Comparison of ENCODE assay signal across 8 cellular contexts in the genomic region with DNA sequence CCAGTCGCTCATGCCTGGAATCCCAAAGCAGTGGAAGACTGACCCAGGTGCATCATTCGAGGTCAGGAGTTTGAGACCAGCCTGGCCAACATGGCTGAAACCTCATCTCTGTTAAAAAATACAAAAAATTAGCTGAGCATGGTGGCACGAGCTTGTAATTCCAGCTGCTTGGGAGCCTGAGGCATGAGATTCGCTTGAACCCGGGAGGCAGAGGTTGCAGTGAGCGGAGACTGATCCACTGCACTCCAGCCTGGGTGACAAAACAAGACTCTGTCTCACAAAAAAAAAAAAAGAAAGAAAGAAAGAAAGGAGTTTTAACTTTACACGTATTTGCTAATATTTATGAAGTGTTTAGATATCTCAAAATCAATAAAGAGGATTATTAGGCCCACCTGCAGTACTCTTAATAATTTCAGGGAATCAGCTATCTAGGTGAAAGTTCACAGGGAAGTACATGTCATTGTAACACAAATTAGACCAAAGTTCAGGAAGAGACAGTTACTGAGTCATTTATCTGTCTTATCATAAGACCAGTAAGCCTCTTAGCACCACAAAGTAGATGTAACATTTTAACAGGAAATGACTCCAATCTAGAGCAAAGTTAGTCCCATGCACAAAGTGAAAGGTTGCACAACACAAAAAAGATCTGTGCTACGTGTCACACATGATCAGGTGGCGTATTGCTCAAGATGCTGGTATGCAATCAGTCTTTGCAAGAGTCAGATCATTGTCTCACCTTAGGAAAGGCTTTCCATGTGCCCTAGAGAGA. TPM values are rescaled to one million over a fixed set of nuclear protein-coding genes. Genes with fewer than 3 reads are reported as not detected.
DNase-seq lines count a peak whose midpoint lies in the region; ATAC-seq and TF ChIP-seq lines count a peak whose summit lies in the region.

No MANE protein-coding gene starts in this region.

- H3K4me1 ChIP-seq in mesendoderm (ENCODE audit: control insufficient read depth, low read depth, low read length) (no peaks in the 10 kb centered on the region), upper lobe of right lung (peaks cover 15% of the 10 kb centered on the region)

- H3K27ac Mint-ChIP-seq in osteocyte (ENCODE audit: unreplicated experiment), result no peak overlapping the region

- CTCF ChIA-PET in AG04449 (lab: Yijun Ruan, JAX), result interaction anchor here (1.0 to 4.4 kb wide), 2 partner anchors 13 to 76 kb away, joined by 5 to 25 read pairs; no protein-coding TSS in a partner anchor

- H2BK120ac ChIP-seq in mesendoderm (ENCODE audit: low read depth, low read length), result no peak overlapping the region

- H3K9me3 ChIP-seq in upper lobe of right lung, result no peaks in the 10 kb centered on the region

- no peak overlapping the region for H3K18ac ChIP-seq in mesendoderm (ENCODE audit: low read length)

- no peaks in the 10 kb centered on the region for H3K27me3 ChIP-seq in mesendoderm (ENCODE audit: insufficient read depth, low read length, poor library complexity)
- H3K27me3 ChIP-seq in upper lobe of right lung, result no peaks in the 10 kb centered on the region

- no peak overlapping the region for H3K4me2 ChIP-seq in mesendoderm (ENCODE audit: low read length)

- intact Hi-C loops in upper lobe of right lung (cut with DNase I), result no loop called here

- peaks cover 7% of the 10 kb centered on the region for H3K4me1 Mint-ChIP-seq in osteocyte (ENCODE audit: unreplicated experiment)

- no peak overlapping the region for H3K27ac ChIP-seq in mesendoderm (ENCODE audit: low read depth, low read length)
- peak overlapping the region; percentile 75 for H3K27ac ChIP-seq in upper lobe of right lung

- DNase-seq in AG04449 (ENCODE audit: low read depth, low spot score), result peak; percentile 96
- peak; percentile 28 to 69 for DNase-seq in SW 1271 (lab: John Stamatoyannopoulos, UW)
- peak; percentile 97 to 98 for DNase-seq in cardiac fibroblast (ENCODE audit: low read depth in 2 of 2)
- DNase-seq in mesendoderm, result peak; percentile 62
- DNase-seq in upper lobe of right lung, result no peak
- no peak for DNase-seq in osteocyte (ENCODE audit: extremely low spot score, unreplicated experiment)

- H3K56ac ChIP-seq in mesendoderm (ENCODE audit: low read length), result no peak overlapping the region

- H3K4me3 ChIP-seq in AG04449 (ENCODE audit: low read depth, low read length) (no peak overlapping the region), cardiac fibroblast (replicated peaks in 1 of 2; ENCODE audit: low read depth in 2 of 2, low read length in 2 of 2) (no peak overlapping the region), mesendoderm (ENCODE audit: low read length) (no peak overlapping the region), upper lobe of right lung (no peak overlapping the region)

- no peak for TF ChIP-seq CTCF in AG04449 (IDR thresholded peaks at IDR 0.05; ENCODE audit: insufficient read depth, low read length, missing control alignments)
- TF ChIP-seq CTCF in cardiac fibroblast (IDR thresholded peaks at IDR 0.05; ENCODE audit: low read depth, low read length), result no peak
- TF ChIP-seq CTCF in upper lobe of right lung (IDR thresholded peaks at IDR 0.05), result no peak
- no peak for TF ChIP-seq CTCF in osteocyte (IDR thresholded peaks at IDR 0.05)

- H2BK15ac ChIP-seq in mesendoderm (replicated peaks; ENCODE audit: low read depth), result no peak overlapping the region

- H3K36me3 ChIP-seq in mesendoderm (ENCODE audit: control insufficient read depth, insufficient read depth, low read length) (no peaks in the 10 kb centered on the region), upper lobe of right lung (no peaks in the 10 kb centered on the region)

- no CpG with 5 or more reads among the region's 9 CpGs for WGBS in mesendoderm (ENCODE audit: extremely low coverage, insufficient coverage, low lambda C conversion rate)

- H4K5ac ChIP-seq in mesendoderm (ENCODE audit: low read length), result no peak overlapping the region

- no peak overlapping the region for H2AK5ac ChIP-seq in mesendoderm (ENCODE audit: low read length)

- no peak overlapping the region for H3K4ac ChIP-seq in mesendoderm (ENCODE audit: low read depth, low read length)

- ATAC-seq in GM18868 (IDR thresholded peaks at IDR 0.05; ENCODE audit: unreplicated experiment) (peak; percentile 91), HG03378 (IDR thresholded peaks at IDR 0.05; ENCODE audit: unreplicated experiment) (peak; percentile 97), upper lobe of right lung (peak; percentile 91)

- no peaks in the 10 kb centered on the region for H3K79me1 ChIP-seq in mesendoderm (ENCODE audit: low read length)

- H3K4me3 Mint-ChIP-seq in osteocyte (ENCODE audit: unreplicated experiment), result no peak overlapping the region

- no peak overlapping the region for H2BK5ac ChIP-seq in mesendoderm (ENCODE audit: low read length)

- H4K8ac ChIP-seq in mesendoderm (ENCODE audit: low read depth, low read length), result no peak overlapping the region

- H3K23ac ChIP-seq in mesendoderm (ENCODE audit: low read length), result no peak overlapping the region

- H3K9me3 Mint-ChIP-seq in osteocyte (ENCODE audit: unreplicated experiment), result no peaks in the 10 kb centered on the region

- no peak overlapping the region for H3K9ac ChIP-seq in mesendoderm (ENCODE audit: low read length)

- no peaks in the 10 kb centered on the region for H3K36me3 Mint-ChIP-seq in osteocyte (ENCODE audit: unreplicated experiment)

- POLR2A ChIA-PET in AG04449 (lab: Yijun Ruan, JAX), result no interaction called here

- H3K27me3 Mint-ChIP-seq in osteocyte (ENCODE audit: unreplicated experiment), result no peaks in the 10 kb centered on the region

- H3K79me2 ChIP-seq in mesendoderm (ENCODE audit: control insufficient read depth, insufficient read depth, low read length), result no peaks in the 10 kb centered on the region

RNA-seq across cellular contexts. Expression of gene PLIN2, which starts 34.1 kb away (rescaled TPM):
- polyA plus RNA-seq in mesendoderm (2013, experiment 1 of 2), result 29.9 TPM
- 31.0 TPM for polyA plus RNA-seq in mesendoderm (2013, experiment 2 of 2)
- total RNA-seq in upper lobe of right lung, result 231 TPM
- total RNA-seq in osteocyte, result 47.0 and 48.5 TPM in 2 replicates

RNA-seq across cellular contexts. Expression of gene HAUS6, which starts 58.7 kb away (rescaled TPM):
- 23.4 TPM for polyA plus RNA-seq in mesendoderm (2013, experiment 1 of 2)
- polyA plus RNA-seq in mesendoderm (2013, experiment 2 of 2), result 23.3 TPM
- total RNA-seq in upper lobe of right lung (5.8 TPM), osteocyte (8.6 and 9.5 TPM in 2 replicates)

Comparison
In these comparisons a context has a peak if more than half of its experiments do, and no peak if none do; other contexts are left out.
1. DNase-seq: peak in AG04449 (single experiment), SW 1271 (2 of 2), cardiac fibroblast (2 of 2) and mesendoderm (single experiment); none in upper lobe of right lung (single experiment) and osteocyte (single experiment).
2. Peak in every context shown above with its lines, with median percentiles within 50 percentile points of each other: ATAC-seq.